ENCODE assay signal across 34 cellular contexts in the genomic region with DNA sequence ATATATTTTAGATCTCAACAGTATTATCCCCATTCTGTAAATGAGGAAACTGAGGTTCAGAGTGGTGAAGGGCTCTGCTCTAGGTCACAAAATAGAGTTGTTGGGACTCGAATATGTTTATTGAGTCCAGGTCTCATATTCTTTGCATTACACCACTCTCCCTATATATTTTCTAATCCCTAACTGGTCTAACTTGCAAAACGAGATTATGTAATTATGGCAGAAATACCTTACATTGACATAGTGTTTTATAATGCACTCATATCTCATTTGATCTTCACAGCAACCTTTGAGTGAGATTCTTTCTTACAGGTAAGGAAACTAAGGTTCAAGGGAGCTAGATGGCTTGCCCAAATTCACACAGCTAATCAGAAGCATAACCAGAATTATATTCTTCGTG.
"Had no signal": no experiment of that assay in that cellular context is flagged by ENCODE, and none has a peak within 500 bp of the region (broad histone marks: within the 10 kb centered on the region; RNA-seq: fewer than 3 reads in every experiment).

No MANE protein-coding gene starts in this region.

- H3K27me3 Mint-ChIP-seq: activated CD4-positive, alpha-beta memory T cell treated with anti-CD3 and anti-CD28 coated beads for 36 hours; activated CD4-positive, alpha-beta T cell treated with anti-CD3 and anti-CD28 coated beads for 36 hours; activated CD4-positive, alpha-beta T cell treated with anti-CD3 and anti-CD28 coated beads, Interleukin-2, amount 10 ng/mL, durations not matched to agents 24 days and 14 days; activated CD8-positive, alpha-beta memory T cell treated with anti-CD3 and anti-CD28 coated beads, Interleukin-2, amount 10 ng/mL, durations not matched to agents 7 days and 5 days; activated naive CD4-positive, alpha-beta T cell treated with anti-CD3 and anti-CD28 coated beads, Interleukin-2, amount 10 ng/mL, durations not matched to agents 7 days and 5 days; activated naive CD8-positive, alpha-beta T cell treated with anti-CD3 and anti-CD28 coated beads, Interleukin-2, amount 10 ng/mL, durations not matched to agents 7 days and 5 days; T-helper 17 cell had no signal

- H3K36me3 ChIP-seq: cardiac muscle cell, colonic mucosa, esophagus squamous epithelium, gastroesophageal sphincter, heart right ventricle had no signal

- H3K9me3 ChIP-seq: body of pancreas, colonic mucosa, esophagus squamous epithelium, gastroesophageal sphincter, heart right ventricle had no signal

- H3K4me3 ChIP-seq: body of pancreas, cardiac muscle cell, colonic mucosa, esophagus squamous epithelium, gastroesophageal sphincter, heart right ventricle, hepatocyte had no signal

- ATAC-seq: activated CD4-positive, alpha-beta T cell treated with anti-CD3 and anti-CD28 coated beads for 36 hours; activated CD8-positive, alpha-beta memory T cell treated with anti-CD3 and anti-CD28 coated beads, Interleukin-2, amount 10 ng/mL, durations not matched to agents 7 days and 5 days; activated CD8-positive, alpha-beta T cell treated with anti-CD3 and anti-CD28 coated beads, Interleukin-2, amount 10 ng/mL, durations not matched to agents 7 days and 5 days; activated naive CD4-positive, alpha-beta T cell treated with anti-CD3 and anti-CD28 coated beads, Interleukin-2, amount 50 U/mL, for 72 hours; body of pancreas; gastroesophageal sphincter; heart right ventricle; T-helper 17 cell had no signal

- H3K4me3 Mint-ChIP-seq: activated CD4-positive, alpha-beta memory T cell treated with anti-CD3 and anti-CD28 coated beads for 36 hours; activated CD4-positive, alpha-beta T cell treated with anti-CD3 and anti-CD28 coated beads for 36 hours; activated CD4-positive, alpha-beta T cell treated with anti-CD3 and anti-CD28 coated beads, Interleukin-2, amount 10 ng/mL, durations not matched to agents 24 days and 14 days; activated CD8-positive, alpha-beta memory T cell treated with anti-CD3 and anti-CD28 coated beads, Interleukin-2, amount 10 ng/mL, durations not matched to agents 7 days and 5 days; activated CD8-positive, alpha-beta T cell treated with anti-CD3 and anti-CD28 coated beads, Interleukin-2, amount 10 ng/mL, durations not matched to agents 7 days and 5 days; activated naive CD4-positive, alpha-beta T cell treated with anti-CD3 and anti-CD28 coated beads, Interleukin-2, amount 10 ng/mL, durations not matched to agents 7 days and 5 days; activated naive CD8-positive, alpha-beta T cell treated with anti-CD3 and anti-CD28 coated beads, Interleukin-2, amount 10 ng/mL, durations not matched to agents 7 days and 5 days; activated T-helper 1 cell treated with anti-CD3 and anti-CD28 coated beads, Interleukin-12 subunit alpha, Interleukin-12 subunit beta, Interleukin-2, Interleukin-4 antibody, amounts not matched to agents 30 ng/mL and 10 ng/mL and 1 ng/mL, durations not matched to agents 14 hours and 24 hours and 36 hours; T-helper 17 cell; T-helper 2 cell treated with Interferon-gamma antibody and Interleukin-4, amounts not matched to agents 5 μg/mL and 100 μg/mL, for 36 hours had no signal

- H3K27ac Mint-ChIP-seq: activated CD4-positive, alpha-beta memory T cell treated with anti-CD3 and anti-CD28 coated beads for 36 hours; activated CD4-positive, alpha-beta T cell treated with anti-CD3 and anti-CD28 coated beads for 36 hours; activated CD4-positive, alpha-beta T cell treated with anti-CD3 and anti-CD28 coated beads, Interleukin-2, amount 10 ng/mL, durations not matched to agents 24 days and 14 days; activated CD8-positive, alpha-beta memory T cell treated with anti-CD3 and anti-CD28 coated beads, Interleukin-2, amount 10 ng/mL, durations not matched to agents 7 days and 5 days; activated CD8-positive, alpha-beta T cell treated with anti-CD3 and anti-CD28 coated beads, Interleukin-2, amount 10 ng/mL, durations not matched to agents 7 days and 5 days; activated naive CD4-positive, alpha-beta T cell treated with anti-CD3 and anti-CD28 coated beads, Interleukin-2, amount 10 ng/mL, durations not matched to agents 7 days and 5 days; activated naive CD4-positive, alpha-beta T cell treated with anti-CD3 and anti-CD28 coated beads, Interleukin-2, amount 50 U/mL, for 72 hours; activated naive CD8-positive, alpha-beta T cell treated with anti-CD3 and anti-CD28 coated beads, Interleukin-2, amount 10 ng/mL, durations not matched to agents 7 days and 5 days; activated T-helper 1 cell treated with anti-CD3 and anti-CD28 coated beads, Interleukin-12 subunit alpha, Interleukin-12 subunit beta, Interleukin-2, Interleukin-4 antibody, amounts not matched to agents 30 ng/mL and 10 ng/mL and 1 ng/mL, durations not matched to agents 14 hours and 24 hours and 36 hours; activated T-helper 2 cell treated with anti-CD3 and anti-CD28 coated beads, Interferon-gamma antibody, Interleukin-2, Interleukin-4, amounts not matched to agents 10 μg/mL and 5 μg/mL and 100 μg/mL, durations not matched to agents 14 hours and 24 hours and 36 hours; T-helper 17 cell; T-helper 2 cell treated with Interferon-gamma antibody and Interleukin-4, amounts not matched to agents 5 μg/mL and 100 μg/mL, for 36 hours had no signal

- H3K27me3 ChIP-seq: body of pancreas, cardiac muscle cell, colonic mucosa, esophagus squamous epithelium, gastroesophageal sphincter, heart right ventricle, hepatocyte had no signal

- H3K79me2 ChIP-seq: hepatocyte had no signal

- H3K4me2 ChIP-seq: hepatocyte had no signal

- H3K4me1 ChIP-seq: colonic mucosa, gastroesophageal sphincter, heart right ventricle had no signal

- H3K4me1 Mint-ChIP-seq: activated CD4-positive, alpha-beta T cell treated with anti-CD3 and anti-CD28 coated beads for 36 hours; activated CD4-positive, alpha-beta T cell treated with anti-CD3 and anti-CD28 coated beads, Interleukin-2, amount 10 ng/mL, durations not matched to agents 24 days and 14 days; activated CD8-positive, alpha-beta memory T cell treated with anti-CD3 and anti-CD28 coated beads, Interleukin-2, amount 10 ng/mL, durations not matched to agents 7 days and 5 days; activated naive CD4-positive, alpha-beta T cell treated with anti-CD3 and anti-CD28 coated beads, Interleukin-2, amount 10 ng/mL, durations not matched to agents 7 days and 5 days; activated naive CD8-positive, alpha-beta T cell treated with anti-CD3 and anti-CD28 coated beads, Interleukin-2, amount 10 ng/mL, durations not matched to agents 7 days and 5 days; T-helper 17 cell had no signal

- H3K36me3 Mint-ChIP-seq: activated CD4-positive, alpha-beta memory T cell treated with anti-CD3 and anti-CD28 coated beads for 36 hours; activated CD8-positive, alpha-beta memory T cell treated with anti-CD3 and anti-CD28 coated beads, Interleukin-2, amount 10 ng/mL, durations not matched to agents 7 days and 5 days; activated naive CD4-positive, alpha-beta T cell treated with anti-CD3 and anti-CD28 coated beads, Interleukin-2, amount 10 ng/mL, durations not matched to agents 7 days and 5 days; activated naive CD4-positive, alpha-beta T cell treated with anti-CD3 and anti-CD28 coated beads, Interleukin-2, amount 50 U/mL, for 72 hours; activated naive CD8-positive, alpha-beta T cell treated with anti-CD3 and anti-CD28 coated beads, Interleukin-2, amount 10 ng/mL, durations not matched to agents 7 days and 5 days had no signal

- DNase-seq: activated CD4-positive, alpha-beta memory T cell treated with anti-CD3 and anti-CD28 coated beads for 36 hours; activated CD4-positive, alpha-beta T cell treated with anti-CD3 and anti-CD28 coated beads for 36 hours; activated CD4-positive, alpha-beta T cell treated with anti-CD3 and anti-CD28 coated beads, Interleukin-2, amount 10 ng/mL, durations not matched to agents 24 days and 14 days; activated CD4-positive, CD25-positive, alpha-beta regulatory T cell; activated CD4-positive, CD25-positive, alpha-beta regulatory T cell treated with anti-CD3 and anti-CD28 coated beads, Interleukin-2, amount 50 U/mL, for 72 hours; activated CD8-positive, alpha-beta memory T cell treated with anti-CD3 and anti-CD28 coated beads, Interleukin-2, amount 10 ng/mL, durations not matched to agents 7 days and 5 days; activated CD8-positive, alpha-beta memory T cell treated with anti-CD3 and anti-CD28 coated beads, Interleukin-2, amount 50 U/mL, for 4 hours; activated CD8-positive, alpha-beta T cell treated with anti-CD3 and anti-CD28 coated beads, Interleukin-2, amount 10 ng/mL, durations not matched to agents 7 days and 5 days; activated effector memory CD4-positive, alpha-beta T cell treated with anti-CD3 and anti-CD28 coated beads, Interleukin-2, amount 50 U/mL, for 16 hours; activated naive CD4-positive, alpha-beta T cell treated with anti-CD3 and anti-CD28 coated beads, Interleukin-2, amount 10 ng/mL, durations not matched to agents 7 days and 5 days; activated naive CD8-positive, alpha-beta T cell treated with anti-CD3 and anti-CD28 coated beads, Interleukin-2, amount 10 ng/mL, durations not matched to agents 7 days and 5 days; activated T-cell treated with anti-CD3 and anti-CD28 coated beads, Interleukin-2, amount 50 U/mL, for 1 hour; activated T-cell treated with anti-CD3 and anti-CD28 coated beads, Interleukin-2, amount 50 U/mL, for 48 hours; amniotic stem cell; anterior cingulate cortex; body of pancreas; central memory CD4-positive, alpha-beta T cell; cerebellar nuclear complex; colonic mucosa; effector CD8-positive, alpha-beta T cell; erythroblast; esophagus squamous epithelium; foreskin melanocyte; heart right ventricle; T-helper 1 cell; T-helper 17 cell; T1000 had no signal

- H2AFZ ChIP-seq: hepatocyte had no signal

- H3K9me3 Mint-ChIP-seq: activated CD4-positive, alpha-beta memory T cell treated with anti-CD3 and anti-CD28 coated beads for 36 hours; activated CD4-positive, alpha-beta T cell treated with anti-CD3 and anti-CD28 coated beads, Interleukin-2, amount 10 ng/mL, durations not matched to agents 24 days and 14 days; activated naive CD4-positive, alpha-beta T cell treated with anti-CD3 and anti-CD28 coated beads, Interleukin-2, amount 10 ng/mL, durations not matched to agents 7 days and 5 days; activated naive CD8-positive, alpha-beta T cell treated with anti-CD3 and anti-CD28 coated beads, Interleukin-2, amount 10 ng/mL, durations not matched to agents 7 days and 5 days; activated T-helper 1 cell treated with anti-CD3 and anti-CD28 coated beads, Interleukin-12 subunit alpha, Interleukin-12 subunit beta, Interleukin-2, Interleukin-4 antibody, amounts not matched to agents 30 ng/mL and 10 ng/mL and 1 ng/mL, durations not matched to agents 14 hours and 24 hours and 36 hours; activated T-helper 2 cell treated with anti-CD3 and anti-CD28 coated beads, Interferon-gamma antibody, Interleukin-2, Interleukin-4, amounts not matched to agents 10 μg/mL and 5 μg/mL and 100 μg/mL, durations not matched to agents 14 hours and 24 hours and 36 hours; T-helper 2 cell treated with Interferon-gamma antibody and Interleukin-4, amounts not matched to agents 5 μg/mL and 100 μg/mL, for 36 hours had no signal

- H3K27ac ChIP-seq: body of pancreas, cardiac muscle cell, colonic mucosa, esophagus squamous epithelium, gastroesophageal sphincter, heart right ventricle, hepatocyte had no signal
